14 cellular contexts compared by ENCODE assay signal in genomic region chr1:7262611-7263010, GRCh38.
DNase-seq lines count a peak whose midpoint lies in the region; FAIRE-seq and TF ChIP-seq lines count a peak whose summit lies in the region.
"Had no signal": no experiment of that assay in that cellular context is flagged by ENCODE, and none has a peak within 500 bp of the region (broad histone marks: within the 10 kb centered on the region; RNA-seq: fewer than 3 reads in every experiment).

No MANE protein-coding gene starts in this region.

- no peak overlapping the region for H4K8ac ChIP-seq in H1 (ENCODE audit: extremely low read depth, insufficient read depth, low read length)

- H4K91ac ChIP-seq in H1 (replicated peaks; ENCODE audit: insufficient read length, low read length) = no peak overlapping the region

- H2AK5ac ChIP-seq in H1 (ENCODE audit: low read depth, low read length) = peak overlapping the region; percentile 33; the same call in 1 of the 2 replicates

- no peaks in the 10 kb centered on the region for H3K79me2 ChIP-seq in H1 (ENCODE audit: control insufficient read depth in 1 of 2, insufficient read depth in 2 of 2, low read length in 2 of 2)

- H3K4me2 ChIP-seq in H1 (ENCODE audit: insufficient read depth in 1 of 2, low read depth in 2 of 2, low read length in 2 of 2) = no peak overlapping the region

- H2BK12ac ChIP-seq in H1 (ENCODE audit: low read depth, low read length) = peak overlapping the region; percentile 84; the same call in 1 of the 2 replicates

- H3K23me2 ChIP-seq in H1 (ENCODE audit: low read depth, low read length) = no peaks in the 10 kb centered on the region

- H3K36me3 Mint-ChIP-seq in activated CD4-positive, alpha-beta T cell treated with anti-CD3 and anti-CD28 coated beads, Interleukin-2, amount 10 ng/mL, durations not matched to agents 24 days and 14 days (ENCODE audit: low read depth) = no peaks in the 10 kb centered on the region
- H3K36me3 Mint-ChIP-seq: CD8-positive, alpha-beta memory T cell had no signal

- no peak overlapping the region for H4K5ac ChIP-seq in H1 (ENCODE audit: insufficient read length, low read depth, low read length)

- no peak overlapping the region for H3K4me3 ChIP-seq in H1 (ENCODE audit: extremely low read depth in 1 of 4, insufficient read depth in 2 of 4, low read depth in 3 of 4, low read length in 4 of 4)
- H3K4me3 ChIP-seq in tibial nerve = no peak overlapping the region

- no peak overlapping the region for H3K18ac ChIP-seq in H1 (ENCODE audit: extremely low read depth, low read length)

- in situ Hi-C loops in GM13976 (cut with MboI; ENCODE audit: low sequenced_read_pairs, unreplicated experiment) = no loop called here

- H3K4me1 ChIP-seq in H1 (replicated peaks in 1 of 4; ENCODE audit: control insufficient read depth in 3 of 4, insufficient read depth in 4 of 4, low read length in 3 of 4) = peaks cover 0 to 3% (median under 1%) of the 10 kb centered on the region in 4 experiments; a peak in 1 of 7 replicates
- no peaks in the 10 kb centered on the region for H3K4me1 ChIP-seq in tibial nerve

- no peak overlapping the region for H3K4me3 Mint-ChIP-seq in activated CD4-positive, alpha-beta T cell treated with anti-CD3 and anti-CD28 coated beads, Interleukin-2, amount 10 ng/mL, durations not matched to agents 24 days and 14 days
- H3K4me3 Mint-ChIP-seq: CD8-positive, alpha-beta memory T cell had no signal

- H2BK5ac ChIP-seq in H1 (ENCODE audit: low read depth, low read length) = peak overlapping the region; percentile 60; the same call in 1 of the 2 replicates

- no peak overlapping the region for H3K27ac ChIP-seq in H1 (ENCODE audit: low read depth, low read length)
- no peak overlapping the region for H3K27ac ChIP-seq in tibial nerve

- peak overlapping the region; percentile 21; the same call in 1 of the 2 replicates for H2BK15ac ChIP-seq in H1 (ENCODE audit: low read length)

- no peak overlapping the region for H3K14ac ChIP-seq in H1 (ENCODE audit: insufficient read length)

- no peak overlapping the region for H2BK120ac ChIP-seq in H1 (replicated peaks; ENCODE audit: low read depth, low read length)

- H3K9ac ChIP-seq in H1 (replicated peaks in 1 of 4; ENCODE audit: extremely low read depth in 1 of 4, low read depth in 3 of 4, low read length in 3 of 4) = no peak overlapping the region

- FAIRE-seq in H1 (lab: Jason Lieb, UNC) = no peak
- FAIRE-seq: RCC 7860 had no signal

- TF ChIP-seq POLR2A in H1 (IDR thresholded peaks at IDR 0.05; ENCODE audit: control extremely low read depth in 1 of 2, low read depth in 2 of 2, low read length in 2 of 2) (no peak), tibial nerve (IDR thresholded peaks at IDR 0.05) (no peak)

- no peaks in the 10 kb centered on the region for H3K4me1 Mint-ChIP-seq in activated CD4-positive, alpha-beta T cell treated with anti-CD3 and anti-CD28 coated beads, Interleukin-2, amount 10 ng/mL, durations not matched to agents 24 days and 14 days
- H3K4me1 Mint-ChIP-seq: CD8-positive, alpha-beta memory T cell had no signal

- H4K20me1 ChIP-seq in H1 (replicated peaks in 1 of 2; ENCODE audit: control insufficient read depth in 1 of 2, insufficient read depth in 2 of 2, low read length in 2 of 2) = peaks cover 0 to 2% of the 10 kb centered on the region in 2 experiments

- 84% methylated on average over 6 of the region's 6 CpGs; no CpG with 5 or more reads in 1 of the 2 experiments for WGBS in H1 (ENCODE audit: extremely low coverage in 1 of 2, insufficient coverage in 1 of 2, insufficient read length in 1 of 2, insufficient replicate concordance in 2 of 2, low coverage in 1 of 2, low lambda C conversion rate in 2 of 2, missing lambda C conversion rate in 1 of 2), 2 experiments
- 64 to 69% methylated on average over 6 of the region's 6 CpGs for WGBS in tibial nerve, 2 donors

- no peak overlapping the region for H3K4ac ChIP-seq in H1 (replicated peaks; ENCODE audit: insufficient read length, low read depth, low read length)

- TF ChIP-seq RAD21 in H1 (IDR thresholded peaks at IDR 0.05 in 1 of 2, conservative IDR thresholded peaks at IDR 0.05 in 1 of 2; ENCODE audit: low read depth in 2 of 2, low read length in 2 of 2) = no peak

- H3K27me3 ChIP-seq in H1 (replicated peaks in 1 of 4; ENCODE audit: control insufficient read depth in 3 of 4, extremely low read depth in 1 of 4, insufficient read depth in 3 of 4, low read length in 3 of 4) = no peaks in the 10 kb centered on the region
- peaks cover 0 to 4% of the 10 kb centered on the region in 2 donors for H3K27me3 ChIP-seq in tibial nerve

- intact Hi-C loops in activated CD4-positive, alpha-beta T cell treated with anti-CD3 and anti-CD28 coated beads, Interleukin-2, amount 10 ng/mL, durations not matched to agents 24 days and 14 days (cut with micrococcal nuclease) = no loop called here

- H2BK20ac ChIP-seq in H1 (ENCODE audit: low read length) = no peak overlapping the region

- H3K79me1 ChIP-seq in H1 (ENCODE audit: low read depth, low read length) = no peaks in the 10 kb centered on the region

- peaks cover 2% of the 10 kb centered on the region for H3K27me3 Mint-ChIP-seq in activated CD4-positive, alpha-beta T cell treated with anti-CD3 and anti-CD28 coated beads, Interleukin-2, amount 10 ng/mL, durations not matched to agents 24 days and 14 days

- no peak overlapping the region for H2AFZ ChIP-seq in H1 (ENCODE audit: low read length)

- H3K9me3 Mint-ChIP-seq in activated CD4-positive, alpha-beta T cell treated with anti-CD3 and anti-CD28 coated beads, Interleukin-2, amount 10 ng/mL, durations not matched to agents 24 days and 14 days = no peaks in the 10 kb centered on the region
- H3K9me3 Mint-ChIP-seq: activated T-helper 2 cell treated with anti-CD3 and anti-CD28 coated beads, Interferon-gamma antibody, Interleukin-2, Interleukin-4, amounts not matched to agents 10 μg/mL and 5 μg/mL and 100 μg/mL, durations not matched to agents 14 hours and 24 hours and 36 hours had no signal

- H3K36me3 ChIP-seq in H1 (ENCODE audit: control insufficient read depth in 2 of 4, insufficient read depth in 4 of 4, low read length in 3 of 4) (no peaks in the 10 kb centered on the region), tibial nerve (no peaks in the 10 kb centered on the region)

- no peak overlapping the region for H3K56ac ChIP-seq in H1 (replicated peaks; ENCODE audit: insufficient read length, low read depth, low read length)

- no peak overlapping the region for H3K23ac ChIP-seq in H1 (ENCODE audit: insufficient read length)

- POLR2A ChIA-PET in H1 (lab: Charles Lee; ENCODE audit: partially characterized antibody) = no interaction called here

- TF ChIP-seq CTCF in H1 (IDR thresholded peaks at IDR 0.05; ENCODE audit: control extremely low read depth in 1 of 3, insufficient read depth in 1 of 3, low read depth in 1 of 3, low read length in 3 of 3) = no peak
- no peak for TF ChIP-seq CTCF in tibial nerve (IDR thresholded peaks at IDR 0.05)
- TF ChIP-seq CTCF in GM13976 (IDR thresholded peaks at IDR 0.05; ENCODE audit: borderline replicate concordance, control extremely low read depth, extremely low read depth, insufficient read depth, missing control alignments) = no peak

- no peak overlapping the region for H3K27ac Mint-ChIP-seq in activated CD4-positive, alpha-beta T cell treated with anti-CD3 and anti-CD28 coated beads, Interleukin-2, amount 10 ng/mL, durations not matched to agents 24 days and 14 days
- H3K27ac Mint-ChIP-seq: activated T-helper 2 cell treated with anti-CD3 and anti-CD28 coated beads, Interferon-gamma antibody, Interleukin-2, Interleukin-4, amounts not matched to agents 10 μg/mL and 5 μg/mL and 100 μg/mL, durations not matched to agents 14 hours and 24 hours and 36 hours; CD8-positive, alpha-beta memory T cell had no signal

- CTCF ChIA-PET in H1 (lab: Charles Lee; ENCODE audit: partially characterized antibody) = interaction anchor here (0.6 to 1.7 kb wide), 6 partner anchors 24 to 285 kb away, joined by 4 to 5 read pairs (median 4); no protein-coding TSS in a partner anchor

- no peaks in the 10 kb centered on the region for H3K9me3 ChIP-seq in H1 (ENCODE audit: insufficient read depth in 2 of 2, low read depth in 1 of 2, low read length in 1 of 2)
- no peaks in the 10 kb centered on the region for H3K9me3 ChIP-seq in tibial nerve

- TF ChIP-seq EP300 in H1 (IDR thresholded peaks at IDR 0.05; ENCODE audit: borderline replicate concordance in 1 of 2, low read depth in 2 of 2, low read length in 2 of 2) = no peak
- TF ChIP-seq EP300 in tibial nerve (IDR thresholded peaks at IDR 0.05) = no peak

- peak; percentile 35 for DNase-seq in activated CD4-positive, alpha-beta T cell treated with anti-CD3 and anti-CD28 coated beads, Interleukin-2, amount 10 ng/mL, durations not matched to agents 24 days and 14 days
- no peak for DNase-seq in activated CD4-positive, alpha-beta T cell treated with anti-CD3 and anti-CD28 coated beads, Interleukin-2, amount 50 U/mL, for 1 hour
- DNase-seq in NCI-H2196 treated with DMSO at 0.1 percent for 48 hours (lab: John Stamatoyannopoulos, UW; ENCODE audit: unreplicated experiment) = peak; percentile 85
- DNase-seq in H1 (ENCODE audit: low read depth in 1 of 2, low spot score in 2 of 2) = no peak
- no peak for DNase-seq in stimulated activated CD4-positive, alpha-beta T cell treated with anti-CD3 and anti-CD28 coated beads, Interleukin-4, amount 100 ng/mL, for 1 hour
- DNase-seq in tibial nerve (ENCODE audit: low spot score in 2 of 2) = no peak
- no peak for DNase-seq in GM13976 (ENCODE audit: low spot score)
- DNase-seq in NCI-H2107 (lab: John Stamatoyannopoulos, UW) = no peak
- DNase-seq: CD8-positive, alpha-beta memory T cell; NCI-H1048; substantia nigra; T-helper 2 cell had no signal

TF ChIP-seq in H1, 55 proteins besides CTCF, POLR2A, EP300 and RAD21 (continues in another document):
- TF ChIP-seq JUND (IDR thresholded peaks at IDR 0.05; ENCODE audit: low read length) (no peak), TAF7 (optimal IDR thresholded peaks at IDR 0.05; ENCODE audit: borderline replicate concordance, low read depth, low read length) (no peak), MAFK (IDR thresholded peaks at IDR 0.05; ENCODE audit: low read depth, low read length) (no peak), EGR1 (IDR thresholded peaks at IDR 0.05; ENCODE audit: borderline replicate concordance, low read depth, low read length) (no peak), NRF1 (IDR thresholded peaks at IDR 0.05; ENCODE audit: low read depth, low read length) (no peak), CHD1 (IDR thresholded peaks at IDR 0.05; ENCODE audit: low read depth, low read length) (no peak), TEAD4 (IDR thresholded peaks at IDR 0.05; ENCODE audit: low read depth, low read length) (no peak), GABPA (IDR thresholded peaks at IDR 0.05; ENCODE audit: borderline replicate concordance, insufficient read depth, low read length) (no peak), KDM5A (IDR thresholded peaks at IDR 0.05; ENCODE audit: low read length) (no peak)
- TF ChIP-seq, protein P1, sequence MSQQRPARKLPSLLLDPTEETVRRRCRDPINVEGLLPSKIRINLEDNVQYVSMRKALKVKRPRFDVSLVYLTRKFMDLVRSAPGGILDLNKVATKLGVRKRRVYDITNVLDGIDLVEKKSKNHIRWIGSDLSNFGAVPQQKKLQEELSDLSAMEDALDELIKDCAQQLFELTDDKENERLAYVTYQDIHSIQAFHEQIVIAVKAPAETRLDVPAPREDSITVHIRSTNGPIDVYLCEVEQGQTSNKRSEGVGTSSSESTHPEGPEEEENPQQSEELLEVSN (IDR thresholded peaks at IDR 0.05) = no peak

Comparison
In these comparisons a context has a peak if more than half of its experiments do, and no peak if none do; other contexts are left out.
1. DNase-seq: peak in activated CD4-positive, alpha-beta T cell treated with anti-CD3 and anti-CD28 coated beads, Interleukin-2, amount 10 ng/mL, durations not matched to agents 24 days and 14 days (single experiment) and NCI-H2196 treated with DMSO at 0.1 percent for 48 hours (single experiment); none in activated CD4-positive, alpha-beta T cell treated with anti-CD3 and anti-CD28 coated beads, Interleukin-2, amount 50 U/mL, for 1 hour (single experiment), H1 (0 of 2), stimulated activated CD4-positive, alpha-beta T cell treated with anti-CD3 and anti-CD28 coated beads, Interleukin-4, amount 100 ng/mL, for 1 hour (single experiment), tibial nerve (0 of 2), GM13976 (single experiment) and NCI-H2107 (single experiment).